In genomic region chr1:101366513-101367215, GRCh38 we compare ENCODE assay signal across 18 cellular contexts.
DNase-seq lines count a peak whose midpoint lies in the region; ATAC-seq and TF ChIP-seq lines count a peak whose summit lies in the region.
"Had no signal": no experiment of that assay in that cellular context is flagged by ENCODE, and none has a peak within 500 bp of the region (broad histone marks: within the 10 kb centered on the region; RNA-seq: fewer than 3 reads in every experiment).

No MANE protein-coding gene starts in this region.

- H3K4me1 ChIP-seq in esophagus muscularis mucosa, result peaks cover 0 to 37% (median 28%) of the 10 kb centered on the region in 4 donors
- H3K4me1 ChIP-seq: uterus had no signal

- no peak for TF ChIP-seq CTCF in esophagus muscularis mucosa (IDR thresholded peaks at IDR 0.05)

- no peak for TF ChIP-seq EP300 in esophagus muscularis mucosa (IDR thresholded peaks at IDR 0.05)

- ATAC-seq in memory B cell (ENCODE audit: low read depth) (no peak), T-cell (replicated peaks in 1 of 4) (no peak)
- ATAC-seq: activated T-cell treated with anti-CD3 and anti-CD28 coated beads, Interleukin-2, amount 50 U/mL, for 72 hours; left colon had no signal

- H3K27ac ChIP-seq in esophagus muscularis mucosa (replicated peaks in 1 of 4), result peak overlapping the region in 2 of 4 donors; percentile 31 to 33
- H3K27ac ChIP-seq: HL-60, KMS-11, uterus had no signal

- H3K4me3 ChIP-seq in esophagus muscularis mucosa (no peak overlapping the region), MG63 (no peak overlapping the region)
- H3K4me3 ChIP-seq: uterus had no signal

- H3K36me3 ChIP-seq in esophagus muscularis mucosa, result no peaks in the 10 kb centered on the region
- no peaks in the 10 kb centered on the region for H3K36me3 ChIP-seq in MG63
- H3K36me3 ChIP-seq: uterus had no signal

- H3K27me3 Mint-ChIP-seq in memory B cell (no peaks in the 10 kb centered on the region), T-cell (no peaks in the 10 kb centered on the region)

- TF ChIP-seq POLR2A in esophagus muscularis mucosa (IDR thresholded peaks at IDR 0.05; ENCODE audit: low read depth), result no peak

- POLR2A ChIA-PET in T-cell (lab: Charles Lee), result no interaction called here

- H3K9me3 Mint-ChIP-seq in memory B cell (peaks cover 4% of the 10 kb centered on the region), T-cell (no peaks in the 10 kb centered on the region)
- H3K9me3 Mint-ChIP-seq: activated T-cell treated with anti-CD3 and anti-CD28 coated beads, Interleukin-2, amount 50 U/mL, for 72 hours had no signal

- H3K36me3 Mint-ChIP-seq in memory B cell (peaks cover 2% of the 10 kb centered on the region), T-cell (no peaks in the 10 kb centered on the region)

- H3K27ac Mint-ChIP-seq in memory B cell, result peak overlapping the region; percentile 22
- no peak overlapping the region for H3K27ac Mint-ChIP-seq in T-cell
- H3K27ac Mint-ChIP-seq: activated T-cell treated with anti-CD3 and anti-CD28 coated beads, Interleukin-2, amount 50 U/mL, for 72 hours; progenitor cell of endocrine pancreas had no signal

- H3K9me3 ChIP-seq in esophagus muscularis mucosa (no peaks in the 10 kb centered on the region), MG63 (no peaks in the 10 kb centered on the region)
- H3K9me3 ChIP-seq: uterus had no signal

- intact Hi-C loops in esophagus muscularis mucosa (cut with DNase I), result no loop called here

- H3K27me3 ChIP-seq in esophagus muscularis mucosa, result no peaks in the 10 kb centered on the region
- no peaks in the 10 kb centered on the region for H3K27me3 ChIP-seq in MG63
- H3K27me3 ChIP-seq: uterus had no signal

- H3K4me3 Mint-ChIP-seq in memory B cell (no peak overlapping the region), T-cell (no peak overlapping the region)
- H3K4me3 Mint-ChIP-seq: activated T-cell treated with anti-CD3 and anti-CD28 coated beads, Interleukin-2, amount 50 U/mL, for 72 hours had no signal

- CTCF ChIA-PET in T-cell (lab: Charles Lee), result interaction anchor here in 1 of 2 donors (1.6 kb wide), 1 partner anchor 9 kb away, joined by 8 read pairs; no protein-coding TSS in a partner anchor

- DNase-seq in EH (ENCODE audit: low read depth) (peak; percentile 86), NCI-H69 (lab: John Stamatoyannopoulos, UW) (peak; percentile 43), esophagus muscularis mucosa (ENCODE audit: extremely low spot score) (peak; percentile 17), memory B cell (ENCODE audit: low spot score in 2 of 2) (no peak), HT-29 (ENCODE audit: low spot score) (no peak), cortex of kidney (lab: John Stamatoyannopoulos, UW) (no peak), T-cell (no peak), MG63 (no peak)
- DNase-seq: activated CD4-positive, alpha-beta T cell treated with anti-CD3 and anti-CD28 coated beads, Interleukin-2, amount 50 U/mL, for 48 hours; activated T-cell treated with anti-CD3 and anti-CD28 coated beads, Interleukin-2, amount 50 U/mL, for 72 hours; COR-L47; hypothalamus; left colon; NCI-H1417; uterus had no signal

- peaks cover 4% of the 10 kb centered on the region for H3K4me1 Mint-ChIP-seq in memory B cell
- peaks cover 0 to 9% (median 9%) of the 10 kb centered on the region in 3 donors for H3K4me1 Mint-ChIP-seq in T-cell

Comparison
In these comparisons a context has a peak if more than half of its experiments do, and no peak if none do; other contexts are left out.
1. DNase-seq: peak in EH (single experiment), NCI-H69 (single experiment) and esophagus muscularis mucosa (single experiment); none in memory B cell (0 of 2), HT-29 (single experiment), cortex of kidney (single experiment), T-cell (0 of 34) and MG63 (single experiment).